In the genomic region with DNA sequence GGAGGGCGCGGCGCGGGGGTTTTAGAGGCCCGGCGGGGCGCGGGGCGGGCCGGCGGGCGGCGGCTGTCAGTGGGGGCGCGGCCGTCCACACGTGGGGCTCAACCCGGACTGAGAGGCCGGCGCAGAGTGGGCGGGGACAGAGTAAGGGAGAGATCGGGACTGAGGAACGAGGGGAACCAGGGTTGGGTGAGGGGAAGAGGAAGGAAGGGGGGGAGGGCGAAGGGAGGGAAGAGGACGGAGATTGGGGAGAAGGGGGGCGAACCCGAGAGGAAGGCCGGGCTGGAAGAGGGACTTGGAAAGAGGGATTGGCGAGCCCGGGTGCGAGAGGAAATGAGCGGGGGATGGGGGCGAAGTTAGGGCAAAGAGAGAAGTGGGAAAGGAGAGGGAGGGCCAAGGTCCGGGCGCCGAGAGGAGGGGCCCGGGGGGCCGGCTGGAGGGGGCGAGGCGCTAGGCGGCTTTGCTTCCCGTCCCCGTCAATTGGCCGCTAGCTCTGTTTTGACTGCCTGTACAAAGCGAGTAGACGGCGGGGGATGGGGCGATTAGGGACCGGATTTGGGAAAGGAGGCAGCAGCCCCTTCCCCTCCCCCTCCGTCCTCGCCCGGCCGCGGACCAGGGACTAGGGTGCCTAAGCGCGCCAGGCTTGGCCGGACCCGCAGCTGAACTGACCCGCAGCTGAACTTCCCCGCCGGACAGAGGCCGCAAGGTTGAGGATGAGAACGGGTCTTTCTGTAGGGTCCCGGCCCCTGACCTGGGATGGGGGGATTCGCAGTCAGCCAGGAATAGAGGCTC, we compare ENCODE assay signal across 9 cellular contexts.
DNase-seq lines count a peak whose midpoint lies in the region; ATAC-seq lines count a peak whose summit lies in the region.
"Had no signal": no experiment of that assay in that cellular context is flagged by ENCODE, and none has a peak within 500 bp of the region (broad histone marks: within the 10 kb centered on the region; RNA-seq: fewer than 3 reads in every experiment).

No MANE protein-coding gene starts in this region.

- H3K4me3 ChIP-seq in iPS-18c (ENCODE audit: insufficient read depth, low read depth, low read length) (peak overlapping the region; percentile 71), skin epidermis (peak overlapping the region; percentile 16 to 52 (median 34))

- H3K9me3 ChIP-seq in iPS-18c (ENCODE audit: control insufficient read depth, insufficient read depth, low read length), result peaks cover 2% of the 10 kb centered on the region

- peak overlapping the region in 4 of 21 experiments; percentile 9 to 60 (median 22) for H3K27ac ChIP-seq in skin epidermis

- ATAC-seq in GM19463 (IDR thresholded peaks at IDR 0.05; ENCODE audit: unreplicated experiment) (no peak), HG03457 (IDR thresholded peaks at IDR 0.05; ENCODE audit: unreplicated experiment) (no peak)

- DNase-seq in stimulated activated CD4-positive, alpha-beta T cell treated with anti-CD3 and anti-CD28 coated beads, Interleukin-15, amount 100 ng/mL, for 24 hours, result peak; percentile 7
- DNase-seq in stimulated activated CD4-positive, alpha-beta T cell treated with anti-CD3 and anti-CD28 coated beads, Interleukin-2, amount 100 ng/mL, for 24 hours, result no peak
- DNase-seq in amniotic stem cell (lab: John Stamatoyannopoulos, UW) (peak; percentile 97), D341Med (ENCODE audit: low spot score) (no peak)
- DNase-seq: DND-41 had no signal

Comparison
In these comparisons a context has a peak if more than half of its experiments do, and no peak if none do; other contexts are left out.
1. DNase-seq: peak in stimulated activated CD4-positive, alpha-beta T cell treated with anti-CD3 and anti-CD28 coated beads, Interleukin-15, amount 100 ng/mL, for 24 hours (single experiment) and amniotic stem cell (single experiment); none in stimulated activated CD4-positive, alpha-beta T cell treated with anti-CD3 and anti-CD28 coated beads, Interleukin-2, amount 100 ng/mL, for 24 hours (0 of 2) and D341Med (single experiment).